ENCODE assay signal across 25 cellular contexts in the genomic region with DNA sequence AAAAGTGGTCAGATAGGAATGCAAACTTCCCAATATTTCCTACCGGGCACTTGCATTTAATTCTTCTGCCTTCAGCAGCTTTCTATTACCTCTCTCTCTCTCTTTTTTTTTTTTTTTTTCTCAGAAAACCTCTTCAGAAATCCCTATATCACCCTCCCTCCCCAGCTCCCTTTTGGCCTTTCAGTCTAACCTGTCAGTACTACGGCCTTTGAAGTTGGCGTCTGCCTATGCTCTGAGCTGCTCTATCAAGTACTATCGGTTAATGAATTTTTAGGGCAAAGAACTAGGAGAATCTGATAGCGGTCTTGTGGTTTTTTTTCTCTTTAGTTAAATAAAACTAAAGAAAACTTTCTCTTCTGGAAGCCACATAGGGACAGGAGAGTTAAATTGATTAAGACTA.
"Had no signal": no experiment of that assay in that cellular context is flagged by ENCODE, and none has a peak within 500 bp of the region (broad histone marks: within the 10 kb centered on the region; RNA-seq: fewer than 3 reads in every experiment).

No MANE protein-coding gene starts in this region.

- H3K36me3 ChIP-seq: esophagus squamous epithelium, heart right ventricle, left lung, ovary, stomach, thyroid gland had no signal

- DNase-seq: cortex of kidney; effector memory CD8-positive, alpha-beta T cell; erythroblast; esophagus squamous epithelium; foreskin melanocyte; glutamatergic neuron; heart right ventricle; hippocampal formation; left cardiac atrium; left lung; naive thymus-derived CD8-positive, alpha-beta T cell; nephron progenitor cell; occipital lobe; ovary; posterior cingulate gyrus; psoas muscle; stimulated activated CD4-positive, alpha-beta T cell treated with anti-CD3 and anti-CD28 coated beads, Interleukin-12 subunit alpha, Interleukin-12 subunit beta, amount 100 ng/mL, for 4 hours; stimulated activated CD4-positive, alpha-beta T cell treated with anti-CD3 and anti-CD28 coated beads, Interleukin-1b, Interleukin-23, amount 100 ng/mL, for 48 hours; stimulated activated CD4-positive, alpha-beta T cell treated with anti-CD3 and anti-CD28 coated beads, Interleukin-4, amount 100 ng/mL, for 24 hours; stimulated activated naive CD4-positive, alpha-beta T cell treated with Interleukin-2 at 50 U/mL for 16 hours; stomach; thyroid gland had no signal

- H3K9me3 ChIP-seq: esophagus squamous epithelium, left lung, ovary, psoas muscle, stomach, thyroid gland had no signal

- H3K27me3 ChIP-seq: esophagus squamous epithelium, heart right ventricle, left lung, ovary, stomach, thyroid gland had no signal

- H3K4me3 ChIP-seq: esophagus squamous epithelium, heart right ventricle, left lung, ovary, psoas muscle, skin epidermis, stomach, thyroid gland had no signal

- H3K27ac ChIP-seq: esophagus squamous epithelium, heart right ventricle, left lung, ovary, psoas muscle, skin epidermis, stomach, thyroid gland had no signal

- ATAC-seq: effector memory CD8-positive, alpha-beta T cell; heart right ventricle; left cardiac atrium; left lung; naive thymus-derived CD8-positive, alpha-beta T cell; psoas muscle; right cardiac atrium; stimulated activated effector memory CD8-positive, alpha-beta T cell treated with anti-CD3 and anti-CD28 coated beads, Interleukin-12 subunit alpha, Interleukin-12 subunit beta, amount 100 ng/mL, for 72 hours had no signal

- H3K4me1 ChIP-seq: esophagus squamous epithelium, heart right ventricle, left lung, psoas muscle, stomach, thyroid gland had no signal
